21 cellular contexts compared by ENCODE assay signal in the genomic region with DNA sequence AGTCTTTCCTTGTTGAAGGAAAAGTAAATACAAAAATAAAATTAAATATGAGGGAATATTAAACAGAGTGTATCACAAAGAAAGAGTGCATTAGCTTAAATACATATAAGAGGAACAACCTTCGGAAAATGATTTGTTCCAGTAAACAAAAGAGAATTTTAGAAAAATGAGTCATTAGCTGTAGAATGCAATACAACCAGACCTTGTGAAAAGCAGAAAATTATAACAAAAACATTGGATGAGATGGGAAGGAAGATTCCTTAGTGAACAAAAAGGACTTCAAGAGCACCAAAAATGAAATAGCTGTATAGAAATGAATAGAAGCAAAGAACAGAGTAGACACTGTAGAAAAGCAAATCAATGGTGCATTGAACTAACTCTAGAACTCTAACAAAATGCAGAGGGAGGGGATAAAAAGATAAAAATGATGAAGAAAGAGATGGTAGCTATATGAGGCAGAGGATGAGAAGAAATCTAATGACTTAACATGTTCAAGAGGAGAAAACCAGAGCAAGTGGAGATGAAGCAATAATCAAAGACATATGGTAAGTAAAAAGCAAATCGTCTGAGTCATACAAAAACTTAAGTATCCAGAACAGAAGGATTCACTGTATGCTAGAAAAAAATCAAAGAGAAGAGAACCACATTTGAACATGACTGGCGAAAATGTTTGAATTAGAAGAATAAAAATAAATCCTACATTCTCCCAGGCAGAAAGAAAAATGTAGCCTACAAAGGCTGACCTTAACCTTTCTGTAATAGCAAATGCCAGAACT.
A peak's percentile ranks its signal among the peaks of the same experiment; 100 is the strongest.
DNase-seq lines count a peak whose midpoint lies in the region; TF ChIP-seq lines count a peak whose summit lies in the region.
"Had no signal": no experiment of that assay in that cellular context is flagged by ENCODE, and none has a peak within 500 bp of the region (broad histone marks: within the 10 kb centered on the region; RNA-seq: fewer than 3 reads in every experiment).

No MANE protein-coding gene starts in this region.

- peak overlapping the region in 5 of 59 donors; percentile 5 to 34 (median 12) for H3K27ac ChIP-seq in dorsolateral prefrontal cortex
- H3K27ac ChIP-seq: PC-9, prostate gland, uterus had no signal

- peak overlapping the region in 1 of 5 experiments; percentile 21 for H3K4me3 Mint-ChIP-seq in brain
- H3K4me3 Mint-ChIP-seq: activated naive CD8-positive, alpha-beta T cell; B cell; central memory CD8-positive, alpha-beta T cell; endodermal cell; naive thymus-derived CD4-positive, alpha-beta T cell had no signal

- H3K4me1 Mint-ChIP-seq in brain, result no peaks in the 10 kb centered on the region
- H3K4me1 Mint-ChIP-seq: B cell; central memory CD8-positive, alpha-beta T cell; endodermal cell; naive thymus-derived CD4-positive, alpha-beta T cell had no signal

- intact Hi-C loops in dorsolateral prefrontal cortex (cut with DNase I), result no loop called here

- H3K9me3 Mint-ChIP-seq in brain, result peaks cover 0 to 4% (median 0%) of the 10 kb centered on the region in 5 experiments
- H3K9me3 Mint-ChIP-seq: endodermal cell had no signal

- peak overlapping the region in 3 of 5 experiments; percentile 4 to 10 (median 6) for H3K27ac Mint-ChIP-seq in brain
- H3K27ac Mint-ChIP-seq: activated naive CD8-positive, alpha-beta T cell; B cell; endodermal cell; naive thymus-derived CD4-positive, alpha-beta T cell had no signal

- H3K4me3 ChIP-seq in HFF-Myc (replicated peaks; ENCODE audit: low read depth, low read length) (no peak overlapping the region), dorsolateral prefrontal cortex (no peak overlapping the region)
- H3K4me3 ChIP-seq: PC-9, prostate gland, uterus had no signal

- no peaks in the 10 kb centered on the region for H3K27me3 ChIP-seq in dorsolateral prefrontal cortex
- H3K27me3 ChIP-seq: uterus had no signal

- H3K36me3 Mint-ChIP-seq in brain, result no peaks in the 10 kb centered on the region
- H3K36me3 Mint-ChIP-seq: activated naive CD8-positive, alpha-beta T cell had no signal

- H3K27me3 Mint-ChIP-seq in brain, result peaks cover 6% of the 10 kb centered on the region

- TF ChIP-seq CTCF in HFF-Myc (IDR thresholded peaks at IDR 0.05; ENCODE audit: low read depth, low read length, missing control alignments) (no peak), brain (conservative IDR thresholded peaks at IDR 0.05) (no peak), dorsolateral prefrontal cortex (IDR thresholded peaks at IDR 0.05 in 54 of 56, conservative IDR thresholded peaks at IDR 0.05 in 2 of 56; ENCODE audit: low read depth in 1 of 56, partially characterized antibody in 56 of 56) (no peak)

- DNase-seq in AG08395 (ENCODE audit: low spot score) (peak; percentile 59), HFF-Myc (ENCODE audit: extremely low read depth, low read depth) (peak; percentile 61), hepatic stellate cell (ENCODE audit: low spot score) (peak; percentile 11), HEK293T (ENCODE audit: extremely low spot score) (no peak), dorsolateral prefrontal cortex (no peak), NCI-H748 (lab: John Stamatoyannopoulos, UW; ENCODE audit: unreplicated experiment) (no peak), NCI-H69 (lab: John Stamatoyannopoulos, UW) (no peak)
- DNase-seq: activated CD4-positive, alpha-beta T cell treated with anti-CD3 and anti-CD28 coated beads, Interleukin-2, amount 50 U/mL, for 4 hours; activated T-cell treated with anti-CD3 and anti-CD28 coated beads, Interleukin-2, amount 50 U/mL, for 1 hour; endodermal cell; naive thymus-derived CD4-positive, alpha-beta T cell; NCI-H2029; NCI-H526; PC-9; stimulated activated naive CD8-positive, alpha-beta T cell treated with anti-CD3 and anti-CD28 coated beads, Interleukin-15, Interleukin-2, amounts not matched to agents 100 U/mL and 50 U/mL, for 24 hours; uterus had no signal

- POLR2A ChIA-PET in HEK293T (lab: Yijun Ruan, JAX), result no interaction called here

- CTCF ChIA-PET in HEK293T (lab: Yijun Ruan, JAX), result no interaction called here

TF ChIP-seq in HEK293T, 16 proteins besides CTCF, POLR2A, EP300 and RAD21:
- no peak for TF ChIP-seq ZNF384 (IDR thresholded peaks at IDR 0.05)
- no peak for TF ChIP-seq FOXM1 (IDR thresholded peaks at IDR 0.05; ENCODE audit: borderline replicate concordance)
- no peak for TF ChIP-seq NFRKB (IDR thresholded peaks at IDR 0.05)
TF ChIP-seq in HEK293T: peak in this region for 0.

Comparison
In these comparisons a context has a peak if more than half of its experiments do, and no peak if none do; other contexts are left out.
1. DNase-seq: peak in AG08395 (single experiment), HFF-Myc (single experiment) and hepatic stellate cell (single experiment); none in HEK293T (single experiment), dorsolateral prefrontal cortex (0 of 10), NCI-H748 (single experiment) and NCI-H69 (single experiment).